16 cellular contexts compared by ENCODE assay signal in genomic region chr20:45882469-45883099, GRCh38. TPM values are rescaled to one million over a fixed set of nuclear protein-coding genes. Genes with fewer than 3 reads are reported as not detected.
DNase-seq lines count a peak whose midpoint lies in the region; ATAC-seq and TF ChIP-seq lines count a peak whose summit lies in the region.
"Had no signal": no experiment of that assay in that cellular context is flagged by ENCODE, and none has a peak within 500 bp of the region (broad histone marks: within the 10 kb centered on the region; RNA-seq: fewer than 3 reads in every experiment).

No MANE protein-coding gene starts in this region.

- H3K27me3 Mint-ChIP-seq in activated CD4-positive, alpha-beta T cell treated with anti-CD3 and anti-CD28 coated beads for 36 hours: no peaks in the 10 kb centered on the region
- no peaks in the 10 kb centered on the region for H3K27me3 Mint-ChIP-seq in IgD-negative memory B cell
- no peaks in the 10 kb centered on the region for H3K27me3 Mint-ChIP-seq in activated naive CD8-positive, alpha-beta T cell
- H3K27me3 Mint-ChIP-seq in nephron (ENCODE audit: low read depth): no peaks in the 10 kb centered on the region

- no peaks in the 10 kb centered on the region for H3K9me3 Mint-ChIP-seq in activated CD4-positive, alpha-beta T cell treated with anti-CD3 and anti-CD28 coated beads for 36 hours (ENCODE audit: low read depth)
- H3K9me3 Mint-ChIP-seq in IgD-negative memory B cell (no peaks in the 10 kb centered on the region), nephron (no peaks in the 10 kb centered on the region)
- no peaks in the 10 kb centered on the region for H3K9me3 Mint-ChIP-seq in activated naive CD8-positive, alpha-beta T cell (ENCODE audit: low read depth)

- no peak for DNase-seq in activated CD4-positive, alpha-beta T cell treated with anti-CD3 and anti-CD28 coated beads for 36 hours
- DNase-seq in activated CD4-positive, alpha-beta T cell treated with anti-CD3 and anti-CD28 coated beads for 48 hours: no peak
- DNase-seq in medulla oblongata (ENCODE audit: extremely low spot score) (no peak), left colon (no peak)
- DNase-seq: activated CD4-positive, alpha-beta T cell treated with anti-CD3 and anti-CD28 coated beads for 1 hour; DMS153; IMR-90; left ventricle myocardium superior; NCI-H146; NCI-H510A; small intestine had no signal

- peak overlapping the region; percentile 59 for H3K4me3 Mint-ChIP-seq in activated CD4-positive, alpha-beta T cell treated with anti-CD3 and anti-CD28 coated beads for 36 hours
- H3K4me3 Mint-ChIP-seq in IgD-negative memory B cell: peak overlapping the region; percentile 67 to 76 (median 73)
- peak overlapping the region; percentile 85 for H3K4me3 Mint-ChIP-seq in activated naive CD8-positive, alpha-beta T cell
- peak overlapping the region; percentile 81 to 90 (median 89) for H3K4me3 Mint-ChIP-seq in nephron

- no peak for ATAC-seq in activated CD4-positive, alpha-beta T cell treated with anti-CD3 and anti-CD28 coated beads for 36 hours
- no peak for ATAC-seq in GM18907 (IDR thresholded peaks at IDR 0.05; ENCODE audit: unreplicated experiment)
- ATAC-seq in left colon: no peak
- ATAC-seq: left ventricle myocardium superior, Panc1 had no signal

- H3K4me1 Mint-ChIP-seq in activated CD4-positive, alpha-beta T cell treated with anti-CD3 and anti-CD28 coated beads for 36 hours: peaks cover 44% of the 10 kb centered on the region
- H3K4me1 Mint-ChIP-seq in IgD-negative memory B cell: peaks cover 13 to 26% (median 20%) of the 10 kb centered on the region in 3 donors
- H3K4me1 Mint-ChIP-seq in activated naive CD8-positive, alpha-beta T cell (ENCODE audit: low read depth): peaks cover 42% of the 10 kb centered on the region
- H3K4me1 Mint-ChIP-seq in nephron: peaks cover 17% of the 10 kb centered on the region

- TF ChIP-seq CTCF in nephron (IDR thresholded peaks at IDR 0.05; ENCODE audit: unreplicated experiment in 3 of 3): no peak

- intact Hi-C loops in activated CD4-positive, alpha-beta T cell treated with anti-CD3 and anti-CD28 coated beads for 36 hours (cut with DNase I, micrococcal nuclease): loop anchor here in 1 of 2 experiments (10.0 kb wide), 3 partner anchors 482 to 918 kb away; partner anchors contain the start of genes STK4 and TOMM34
- intact Hi-C loops in left colon (cut with DNase I, micrococcal nuclease): no loop called here

- H3K27ac Mint-ChIP-seq in activated CD4-positive, alpha-beta T cell treated with anti-CD3 and anti-CD28 coated beads for 36 hours: peak overlapping the region; percentile 60
- H3K27ac Mint-ChIP-seq in IgD-negative memory B cell: peak overlapping the region in 2 of 3 donors; percentile 46 to 68
- peak overlapping the region; percentile 75 for H3K27ac Mint-ChIP-seq in activated naive CD8-positive, alpha-beta T cell
- H3K27ac Mint-ChIP-seq in nephron: peak overlapping the region; percentile 10 to 47 (median 36)

- POLR2A ChIA-PET in activated CD4-positive, alpha-beta T cell treated with anti-CD3 and anti-CD28 coated beads for 36 hours (lab: Charles Lee): interaction anchor here (2.3 kb wide), 1 partner anchor 9 kb away, joined by 7 read pairs; the partner anchor contains the start of genes CTSA and NEURL2

- CTCF ChIA-PET in activated CD4-positive, alpha-beta T cell treated with anti-CD3 and anti-CD28 coated beads for 36 hours (lab: Charles Lee): interaction anchor here (0.6 to 1.0 kb wide), 5 partner anchors 26 to 206 kb away, joined by 3 to 6 read pairs (median 3); partner anchors contain the start of genes ACOT8, DNTTIP1 and WFDC3

- H3K36me3 Mint-ChIP-seq in activated CD4-positive, alpha-beta T cell treated with anti-CD3 and anti-CD28 coated beads for 36 hours (ENCODE audit: low read depth): peaks cover 29% of the 10 kb centered on the region
- H3K36me3 Mint-ChIP-seq in IgD-negative memory B cell: no peaks in the 10 kb centered on the region
- peaks cover 5% of the 10 kb centered on the region for H3K36me3 Mint-ChIP-seq in activated naive CD8-positive, alpha-beta T cell
- peaks cover 27% of the 10 kb centered on the region for H3K36me3 Mint-ChIP-seq in nephron (ENCODE audit: low read depth)

RNA-seq across cellular contexts. Expression of gene ZSWIM1, which starts 1.6 kb away (rescaled TPM):
- total RNA-seq in activated CD4-positive, alpha-beta T cell treated with anti-CD3 and anti-CD28 coated beads for 36 hours: 10 to 100 TPM in 1 of 2 experiments, 1 to 10 TPM in 1; 9.4 to 10.7 TPM
- 5.8 TPM for polyA plus RNA-seq in IgD-negative memory B cell
- 10 to 100 TPM; 11.8 to 12.0 TPM for total RNA-seq in left colon

RNA-seq across cellular contexts. Expression of gene SPATA25, which starts 4.8 kb away (rescaled TPM):
- 1 to 10 TPM in 1 of 2 experiments, under 1 TPM in 1; 0.66 to 1.0 TPM for total RNA-seq in activated CD4-positive, alpha-beta T cell treated with anti-CD3 and anti-CD28 coated beads for 36 hours
- polyA plus RNA-seq in IgD-negative memory B cell: not detected
- 1 to 10 TPM; 2.0 to 3.2 TPM for total RNA-seq in left colon

RNA-seq across cellular contexts. Expression of gene NEURL2, which starts 8.4 kb away (rescaled TPM):
- total RNA-seq in activated CD4-positive, alpha-beta T cell treated with anti-CD3 and anti-CD28 coated beads for 36 hours: 1 to 10 TPM; 1.2 to 1.9 TPM
- polyA plus RNA-seq in IgD-negative memory B cell: 1.6 TPM
- 1 to 10 TPM; 4.7 to 5.5 TPM for total RNA-seq in left colon

RNA-seq across cellular contexts. Expression of gene CTSA, which starts 8.6 kb away (rescaled TPM):
- 10 to 100 TPM; 36.4 to 45.6 TPM for total RNA-seq in activated CD4-positive, alpha-beta T cell treated with anti-CD3 and anti-CD28 coated beads for 36 hours
- 107 TPM for polyA plus RNA-seq in IgD-negative memory B cell
- 100 to 1,000 TPM; 513 to 538 TPM for total RNA-seq in left colon

RNA-seq across cellular contexts. Expression of gene ZSWIM3, which starts 25.2 kb away (rescaled TPM):
- 1 to 10 TPM; 4.2 to 4.8 TPM for total RNA-seq in activated CD4-positive, alpha-beta T cell treated with anti-CD3 and anti-CD28 coated beads for 36 hours
- polyA plus RNA-seq in IgD-negative memory B cell: 3.0 TPM
- 1 to 10 TPM; 4.2 to 5.6 TPM for total RNA-seq in left colon
